In genomic region chr19:33520844-33521479, GRCh38 we compare ENCODE assay signal across 8 cellular contexts. TPM values are rescaled to one million over a fixed set of nuclear protein-coding genes. Genes with fewer than 3 reads are reported as not detected.
A peak's percentile ranks its signal among the peaks of the same experiment; 100 is the strongest.
DNase-seq lines count a peak whose midpoint lies in the region; ATAC-seq and TF ChIP-seq lines count a peak whose summit lies in the region.

No MANE protein-coding gene starts in this region.

- ATAC-seq in T-helper 17 cell (no peak), right cardiac atrium (no peak), GM18511 (IDR thresholded peaks at IDR 0.05; ENCODE audit: unreplicated experiment) (no peak)

- H3K27ac ChIP-seq in right cardiac atrium (ENCODE audit: low read length) (no peak overlapping the region), skin epidermis (peak overlapping the region in 18 of 21 experiments; percentile 33 to 95 (median 69))

- DNase-seq in HAP-1 (ENCODE audit: low spot score in 2 of 2) (no peak), T-helper 17 cell (no peak), right cardiac atrium (peak in 1 of 3 donors; percentile 18), A172 (ENCODE audit: low spot score) (no peak), hypothalamus (lab: John Stamatoyannopoulos, UW) (no peak), HEK293T (ENCODE audit: extremely low spot score) (no peak)

- H3K4me1 Mint-ChIP-seq in T-helper 17 cell: peaks cover 32% of the 10 kb centered on the region

- CTCF ChIA-PET in HEK293T (lab: Yijun Ruan, JAX): no interaction called here

- H3K4me3 Mint-ChIP-seq in T-helper 17 cell: peak overlapping the region; percentile 93

- in situ Hi-C loops in HAP-1 (cut with MboI; ENCODE audit: low sequenced_read_pairs): no loop called here

- intact Hi-C loops in right cardiac atrium (cut with DNase I): no loop called here

- H3K4me3 ChIP-seq in HAP-1 (peak overlapping the region; percentile 89), right cardiac atrium (ENCODE audit: low read length) (peak overlapping the region; percentile 68), skin epidermis (peak overlapping the region; percentile 65 to 96 (median 86))

- H3K9me3 ChIP-seq in HAP-1 (no peaks in the 10 kb centered on the region), T-helper 17 cell (ENCODE audit: control insufficient read depth, low read length, poor library complexity, severe bottlenecking) (no peaks in the 10 kb centered on the region), right cardiac atrium (ENCODE audit: control insufficient read depth, low read length) (no peaks in the 10 kb centered on the region)

- POLR2A ChIA-PET in HEK293T (lab: Yijun Ruan, JAX): interaction anchor here (1.0 to 1.7 kb wide), 3 partner anchors 10 to 90 kb away, joined by 3 to 9 read pairs (median 4); no protein-coding TSS in a partner anchor

- no peaks in the 10 kb centered on the region for H3K27me3 Mint-ChIP-seq in T-helper 17 cell

- H3K27ac Mint-ChIP-seq in T-helper 17 cell: peak overlapping the region; percentile 87

- H3K4me1 ChIP-seq in HAP-1: peaks cover 5% of the 10 kb centered on the region
- H3K4me1 ChIP-seq in right cardiac atrium (ENCODE audit: control insufficient read depth, insufficient read depth, low read length): no peaks in the 10 kb centered on the region

- 11% methylated on average over 18 of the region's 18 CpGs for WGBS in right cardiac atrium

- no peaks in the 10 kb centered on the region for H3K27me3 ChIP-seq in HAP-1 (ENCODE audit: low read depth)
- H3K27me3 ChIP-seq in right cardiac atrium (ENCODE audit: control insufficient read depth, insufficient read depth): no peaks in the 10 kb centered on the region

- H3K36me3 ChIP-seq in HAP-1 (replicated peaks): no peaks in the 10 kb centered on the region

- H3K36me3 Mint-ChIP-seq in T-helper 17 cell (ENCODE audit: low read depth): no peaks in the 10 kb centered on the region

TF ChIP-seq in HEK293T, 16 proteins besides CTCF, POLR2A, EP300 and RAD21:
- TF ChIP-seq NFRKB (IDR thresholded peaks at IDR 0.05) (no peak), BHLHE40 (IDR thresholded peaks at IDR 0.05; ENCODE audit: borderline replicate concordance) (no peak), ZNF384 (IDR thresholded peaks at IDR 0.05) (no peak), CTBP1 (IDR thresholded peaks at IDR 0.05; ENCODE audit: borderline replicate concordance) (no peak), LEF1 (IDR thresholded peaks at IDR 0.05; ENCODE audit: borderline replicate concordance) (no peak), SUZ12 (IDR thresholded peaks at IDR 0.05) (no peak), ARNT (IDR thresholded peaks at IDR 0.05) (no peak), TARDBP (IDR thresholded peaks at IDR 0.05) (no peak)

RNA-seq across cellular contexts. Expression of gene PEPD, which starts 0.6 kb away (rescaled TPM):
- 10 to 100 TPM; 38.5 to 41.4 TPM for total RNA-seq in T-helper 17 cell
- 10 to 100 TPM; 27.7 to 37.5 (median 34.9) TPM for total RNA-seq in right cardiac atrium
- polyA plus RNA-seq in right cardiac atrium: 30.1 TPM
- total RNA-seq in A172 (2014; rRNA removed; shearing (Covaris generic)): 72.3 and 84.1 TPM in 2 replicates
